ENCODE assay signal across 18 cellular contexts in genomic region chr14:37082431-37082830, GRCh38.
DNase-seq lines count a peak whose midpoint lies in the region; ATAC-seq and TF ChIP-seq lines count a peak whose summit lies in the region.
"Had no signal": no experiment of that assay in that cellular context is flagged by ENCODE, and none has a peak within 500 bp of the region (broad histone marks: within the 10 kb centered on the region; RNA-seq: fewer than 3 reads in every experiment).

No MANE protein-coding gene starts in this region.

- ATAC-seq in heart left ventricle (no peak), left lobe of liver (no peak), GM21825 (IDR thresholded peaks at IDR 0.05; ENCODE audit: unreplicated experiment) (no peak)
- ATAC-seq: HCT116 had no signal

- H3K9me3 ChIP-seq in left ventricle myocardium inferior (replicated peaks), result no peaks in the 10 kb centered on the region
- peaks cover 0 to 12% (median 0%) of the 10 kb centered on the region in 12 donors for H3K9me3 ChIP-seq in heart left ventricle
- no peaks in the 10 kb centered on the region for H3K9me3 ChIP-seq in mammary epithelial cell (replicated peaks; ENCODE audit: insufficient read depth, low read length)
- H3K9me3 ChIP-seq in suprapubic skin, result no peaks in the 10 kb centered on the region
- H3K9me3 ChIP-seq: BLaER1 had no signal

- peak overlapping the region; percentile 35 for H2AFZ ChIP-seq in mammary epithelial cell (ENCODE audit: low read depth, low read length)

- no peaks in the 10 kb centered on the region for H4K20me1 ChIP-seq in mammary epithelial cell (ENCODE audit: insufficient read depth, low read length)
- H4K20me1 ChIP-seq: BLaER1 had no signal

- no peak for TF ChIP-seq EP300 in suprapubic skin (IDR thresholded peaks at IDR 0.05)

- no peak for TF ChIP-seq POLR2A in heart left ventricle (IDR thresholded peaks at IDR 0.05)
- TF ChIP-seq POLR2A in suprapubic skin (IDR thresholded peaks at IDR 0.05), result no peak

- H3K4me1 ChIP-seq in left ventricle myocardium inferior, result no peaks in the 10 kb centered on the region
- no peaks in the 10 kb centered on the region for H3K4me1 ChIP-seq in heart left ventricle
- H3K4me1 ChIP-seq in mammary epithelial cell (ENCODE audit: insufficient read depth, low read length), result no peaks in the 10 kb centered on the region
- no peaks in the 10 kb centered on the region for H3K4me1 ChIP-seq in suprapubic skin
- H3K4me1 ChIP-seq: BLaER1 had no signal

- intact Hi-C loops in left ventricle myocardium inferior (cut with micrococcal nuclease), result no loop called here
- intact Hi-C loops in heart left ventricle (cut with DNase I), result no loop called here
- intact Hi-C loops in mammary epithelial cell (cut with micrococcal nuclease), result no loop called here

- dilution Hi-C loops in mammary epithelial cell (cut with HindIII; ENCODE audit: low sequenced_read_pairs), result no loop called here

- WGBS in heart left ventricle, 4 donors, result 0 to 2% (median 0%) methylated on average over 1 of the region's 1 CpG
- 0% methylated on average over 1 of the region's 1 CpG for WGBS in mammary epithelial cell (ENCODE audit: low coverage, missing lambda C conversion rate)
- WGBS in suprapubic skin, result 0% methylated on average over 1 of the region's 1 CpG

- H3K4me3 ChIP-seq in left ventricle myocardium inferior, result no peak overlapping the region
- H3K4me3 ChIP-seq in heart left ventricle, result no peak overlapping the region
- no peak overlapping the region for H3K4me3 ChIP-seq in mammary epithelial cell (replicated peaks in 1 of 3; ENCODE audit: insufficient read depth in 1 of 3, low read depth in 2 of 3, low read length in 3 of 3)
- no peak overlapping the region for H3K4me3 ChIP-seq in suprapubic skin
- H3K4me3 ChIP-seq: BLaER1 had no signal

- DNase-seq in left ventricle myocardium inferior (no peak), heart left ventricle (no peak), mammary epithelial cell (no peak), kidney tubule cell (ENCODE audit: low spot score) (peak; percentile 4), suprapubic skin (ENCODE audit: low spot score in 2 of 2) (no peak), left lobe of liver (ENCODE audit: low spot score) (no peak), NCI-H146 (lab: John Stamatoyannopoulos, UW) (no peak)
- DNase-seq: 8988T; CD4-positive, alpha-beta memory T cell; DMS53; DND-41; GOT3; H7; HFFc6 had no signal

- H3K27ac ChIP-seq in left ventricle myocardium inferior (replicated peaks) (peak overlapping the region; percentile 25), heart left ventricle (no peak overlapping the region), mammary epithelial cell (ENCODE audit: insufficient read depth, low read depth, low read length) (no peak overlapping the region), suprapubic skin (no peak overlapping the region)
- H3K27ac ChIP-seq: BLaER1, HL-60 had no signal

- no peak overlapping the region for H3K9ac ChIP-seq in mammary epithelial cell (ENCODE audit: insufficient read depth, low read length)
- H3K9ac ChIP-seq: BLaER1 had no signal

- BruUV-seq in mammary epithelial cell (replicated peaks; lab: Mats Ljungman, UMichigan), result no TSS peak

- in situ Hi-C loops in mammary epithelial cell (cut with MboI; ENCODE audit: low sequenced_read_pairs in 2 of 2), result no loop called here

- no peaks in the 10 kb centered on the region for H3K27me3 ChIP-seq in left ventricle myocardium inferior (ENCODE audit: low read depth)
- H3K27me3 ChIP-seq in heart left ventricle, result no peaks in the 10 kb centered on the region
- no peaks in the 10 kb centered on the region for H3K27me3 ChIP-seq in mammary epithelial cell (ENCODE audit: insufficient read depth, low read length)
- no peaks in the 10 kb centered on the region for H3K27me3 ChIP-seq in suprapubic skin
- H3K27me3 ChIP-seq: BLaER1 had no signal

- TF ChIP-seq CTCF in left ventricle myocardium inferior (IDR thresholded peaks at IDR 0.05; ENCODE audit: borderline replicate concordance), result no peak
- no peak for TF ChIP-seq CTCF in heart left ventricle (IDR thresholded peaks at IDR 0.05)
- TF ChIP-seq CTCF in mammary epithelial cell (conservative IDR thresholded peaks at IDR 0.05 in 1 of 2, IDR thresholded peaks at IDR 0.05 in 1 of 2; ENCODE audit: extremely low read depth in 1 of 2, insufficient read depth in 1 of 2, low read depth in 1 of 2, low read length in 2 of 2), result no peak
- no peak for TF ChIP-seq CTCF in suprapubic skin (IDR thresholded peaks at IDR 0.05)

- no peak overlapping the region for H3K4me2 ChIP-seq in mammary epithelial cell (ENCODE audit: insufficient read depth, low read depth, low read length)
- H3K4me2 ChIP-seq: BLaER1 had no signal

- H3K36me3 ChIP-seq in left ventricle myocardium inferior (no peaks in the 10 kb centered on the region), heart left ventricle (no peaks in the 10 kb centered on the region), mammary epithelial cell (ENCODE audit: insufficient read depth, low read length) (no peaks in the 10 kb centered on the region), suprapubic skin (no peaks in the 10 kb centered on the region)
- H3K36me3 ChIP-seq: BLaER1 had no signal

- H3K79me2 ChIP-seq in mammary epithelial cell (ENCODE audit: insufficient read depth, low read length), result no peaks in the 10 kb centered on the region

- CTCF ChIA-PET in mammary epithelial cell (lab: Charles Lee; ENCODE audit: low non-redundant PET), result no interaction called here
